ENCODE assay signal across 10 cellular contexts in the genomic region with DNA sequence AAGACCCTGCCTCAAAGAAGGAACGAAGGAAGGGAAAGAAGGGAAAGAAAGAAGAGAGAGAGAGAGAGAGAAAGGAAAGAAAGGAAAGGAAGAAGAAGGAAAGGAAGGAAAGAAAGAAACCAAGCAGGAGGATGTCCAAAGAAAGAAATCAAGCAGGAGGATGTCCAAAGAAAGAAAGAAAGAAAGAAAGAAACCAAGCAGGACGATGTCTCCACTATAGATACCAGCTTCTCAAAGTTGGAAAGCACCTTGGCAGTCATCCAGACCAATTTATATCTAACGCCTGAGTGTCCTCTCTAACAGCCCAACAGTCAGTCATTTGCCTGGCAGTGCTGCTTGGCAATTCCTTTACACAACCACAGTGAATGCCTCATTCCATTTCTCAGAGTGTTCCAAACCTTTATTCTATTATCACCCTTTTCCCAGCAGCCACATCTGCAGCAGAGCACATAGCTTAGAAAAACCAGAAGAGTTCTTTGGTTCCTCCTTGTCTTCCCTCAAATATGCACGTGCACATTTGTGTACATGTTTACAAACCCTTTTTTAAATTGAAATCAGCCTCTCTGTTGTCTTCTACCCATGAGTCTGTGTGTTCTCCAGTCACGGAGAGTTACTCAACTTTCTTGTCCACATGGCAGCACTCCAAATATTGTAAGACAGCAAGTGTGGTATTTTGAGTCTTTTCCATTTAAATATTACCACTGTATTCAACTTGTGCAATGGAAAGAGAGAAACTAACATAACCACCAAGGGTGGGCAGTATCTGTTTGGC.
DNase-seq lines count a peak whose midpoint lies in the region; ATAC-seq and TF ChIP-seq lines count a peak whose summit lies in the region.
"Had no signal": no experiment of that assay in that cellular context is flagged by ENCODE, and none has a peak within 500 bp of the region (broad histone marks: within the 10 kb centered on the region; RNA-seq: fewer than 3 reads in every experiment).

No MANE protein-coding gene starts in this region.

- TF ChIP-seq CTCF in coronary artery (IDR thresholded peaks at IDR 0.05): no peak

- H4K8ac ChIP-seq in neuronal stem cell (ENCODE audit: low read depth, low read length): no peak overlapping the region

- no peaks in the 10 kb centered on the region for H3K4me1 ChIP-seq in neuronal stem cell (ENCODE audit: control insufficient read depth in 2 of 2, insufficient read depth in 1 of 2, low read depth in 1 of 2, low read length in 2 of 2)

- H2BK12ac ChIP-seq in neuronal stem cell (ENCODE audit: low read length): no peak overlapping the region

- H3K27ac ChIP-seq in coronary artery: no peak overlapping the region
- H3K27ac ChIP-seq in neuronal stem cell (replicated peaks; ENCODE audit: low read length): no peak overlapping the region

- no peak overlapping the region for H3K18ac ChIP-seq in neuronal stem cell (ENCODE audit: low read length)

- no peak overlapping the region for H2AK5ac ChIP-seq in neuronal stem cell (ENCODE audit: low read depth, low read length)

- H3K36me3 ChIP-seq in neuronal stem cell (replicated peaks in 1 of 2; ENCODE audit: control insufficient read depth in 2 of 2, insufficient read depth in 2 of 2, low read length in 2 of 2): no peaks in the 10 kb centered on the region
- H3K36me3 ChIP-seq: transverse colon had no signal

- H2BK15ac ChIP-seq in neuronal stem cell (ENCODE audit: low read length): no peak overlapping the region

- H4K91ac ChIP-seq in neuronal stem cell (ENCODE audit: low read depth, low read length, poor library complexity): no peak overlapping the region

- WGBS in neuronal stem cell (ENCODE audit: extremely low coverage in 2 of 2, insufficient read length in 2 of 2, insufficient replicate concordance in 1 of 2), 2 donors: no CpG with 5 or more reads among the region's 5 CpGs

- H3K23ac ChIP-seq in neuronal stem cell (ENCODE audit: low read depth, low read length, poor library complexity): no peak overlapping the region

- DNase-seq in DMS 273 (lab: John Stamatoyannopoulos, UW; ENCODE audit: unreplicated experiment) (peak; percentile 33), M059J (ENCODE audit: low read depth) (peak; percentile 18), coronary artery (ENCODE audit: low spot score) (no peak), myocyte (ENCODE audit: low read depth) (peak; percentile 75), neuronal stem cell (ENCODE audit: low spot score) (no peak), cerebellar cortex (ENCODE audit: low spot score) (no peak)
- no peak for DNase-seq in effector CD8-positive, alpha-beta T cell (lab: John Stamatoyannopoulos, UW)
- DNase-seq: GOT3, transverse colon had no signal

- H3K27me3 ChIP-seq in neuronal stem cell (ENCODE audit: control insufficient read depth in 3 of 3, insufficient read depth in 3 of 3, low read depth in 1 of 3, low read length in 3 of 3): no peaks in the 10 kb centered on the region
- H3K27me3 ChIP-seq: transverse colon had no signal

- no peak overlapping the region for H2AFZ ChIP-seq in neuronal stem cell (ENCODE audit: low read length)

- no peaks in the 10 kb centered on the region for H3K79me1 ChIP-seq in neuronal stem cell (ENCODE audit: low read depth, low read length)

- H3K9ac ChIP-seq in neuronal stem cell (ENCODE audit: low read depth, low read length, poor library complexity): no peak overlapping the region

- no peak overlapping the region for H3K4me2 ChIP-seq in neuronal stem cell (ENCODE audit: insufficient read depth, low read length, poor library complexity, severe bottlenecking)

- H3K4ac ChIP-seq in neuronal stem cell (ENCODE audit: low read length): no peak overlapping the region

- H3K14ac ChIP-seq in neuronal stem cell (ENCODE audit: low read length): no peak overlapping the region

- no peak for ATAC-seq in GM21526 (IDR thresholded peaks at IDR 0.05; ENCODE audit: low FRiP score, unreplicated experiment)

- H3K4me3 ChIP-seq in coronary artery (peak overlapping the region; percentile 31), neuronal stem cell (ENCODE audit: low read length in 2 of 2) (no peak overlapping the region)
- H3K4me3 ChIP-seq: transverse colon had no signal

- H2BK120ac ChIP-seq in neuronal stem cell (ENCODE audit: low read depth, low read length): no peak overlapping the region

- H3K9me3 ChIP-seq in neuronal stem cell (replicated peaks in 1 of 2; ENCODE audit: control insufficient read depth in 2 of 2, insufficient read depth in 1 of 2, low read depth in 1 of 2, low read length in 2 of 2): no peaks in the 10 kb centered on the region
- H3K9me3 ChIP-seq: transverse colon had no signal

- no peak overlapping the region for H2BK5ac ChIP-seq in neuronal stem cell (ENCODE audit: low read length)

Comparison
In these comparisons a context has a peak if more than half of its experiments do, and no peak if none do; other contexts are left out.
1. DNase-seq: peak in DMS 273 (single experiment), M059J (single experiment) and myocyte (single experiment); none in coronary artery (single experiment), neuronal stem cell (single experiment), cerebellar cortex (single experiment) and effector CD8-positive, alpha-beta T cell (single experiment).